ENCODE assay signal across 9 cellular contexts in genomic region chrX:132610536-132610935, GRCh38.
"Had no signal": no experiment of that assay in that cellular context is flagged by ENCODE, and none has a peak within 500 bp of the region (broad histone marks: within the 10 kb centered on the region; RNA-seq: fewer than 3 reads in every experiment).

No MANE protein-coding gene starts in this region.

- ATAC-seq: GM23338, K562 had no signal

- FAIRE-seq: H1, H54, HTR-8/SVneo, K562 had no signal

- H3K4me1 Mint-ChIP-seq: GM23338 had no signal

- H3K9me3 Mint-ChIP-seq: GM23338, H9 had no signal

- H3K4me2 ChIP-seq: GM23338 had no signal

- H3K4me3 Mint-ChIP-seq: GM23338, H9 had no signal

- DNase-seq: H9, HCEC 1CT, IMR-90, KG1 had no signal

- H2AFZ ChIP-seq: GM23338 had no signal

- H3K27ac Mint-ChIP-seq: GM23338, H9 had no signal

- H3K4me3 ChIP-seq: GM23338, K562 had no signal
